Comparison of ENCODE assay signal across 22 cellular contexts in the genomic region with DNA sequence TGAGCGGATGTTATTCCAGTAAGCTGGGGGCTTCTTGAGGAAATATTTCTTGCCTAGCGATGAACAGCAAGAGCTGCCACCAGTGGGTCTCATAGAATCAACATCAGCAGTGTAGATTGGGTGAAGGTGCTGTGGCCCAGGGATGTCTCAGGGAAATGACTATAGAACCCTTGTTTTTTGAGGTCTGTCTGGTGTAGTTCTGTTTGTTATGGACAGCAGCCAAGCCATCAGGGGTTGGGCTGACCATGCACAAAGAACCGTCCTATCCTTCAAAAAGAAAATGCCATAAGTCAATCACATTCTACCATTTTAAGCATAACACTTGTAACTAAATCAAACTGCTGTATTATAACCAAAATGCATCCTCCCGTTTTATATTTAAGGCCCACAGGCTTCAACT. TPM values are rescaled to one million over a fixed set of nuclear protein-coding genes. Genes with fewer than 3 reads are reported as not detected.
DNase-seq lines count a peak whose midpoint lies in the region; ATAC-seq, FAIRE-seq and TF ChIP-seq lines count a peak whose summit lies in the region.
"Had no signal": no experiment of that assay in that cellular context is flagged by ENCODE, and none has a peak within 500 bp of the region (broad histone marks: within the 10 kb centered on the region; RNA-seq: fewer than 3 reads in every experiment).

No MANE protein-coding gene starts in this region.

- no peaks in the 10 kb centered on the region for H3K27me3 ChIP-seq in mammary epithelial cell (ENCODE audit: insufficient read depth, low read length)
- no peaks in the 10 kb centered on the region for H3K27me3 ChIP-seq in osteoblast (ENCODE audit: insufficient read depth, low read length)
- H3K27me3 ChIP-seq in gastrocnemius medialis: no peaks in the 10 kb centered on the region
- H3K27me3 ChIP-seq: BLaER1 had no signal

- no TSS peak for BruUV-seq in mammary epithelial cell (replicated peaks; lab: Mats Ljungman, UMichigan)

- intact Hi-C loops in mammary epithelial cell (cut with micrococcal nuclease): no loop called here
- intact Hi-C loops in gastrocnemius medialis (cut with DNase I; ENCODE audit: low total_unique reads): no loop called here

- no peaks in the 10 kb centered on the region for H3K79me2 ChIP-seq in mammary epithelial cell (ENCODE audit: insufficient read depth, low read length)
- H3K79me2 ChIP-seq in osteoblast (ENCODE audit: insufficient read depth, low read length): no peaks in the 10 kb centered on the region

- dilution Hi-C loops in mammary epithelial cell (cut with HindIII; ENCODE audit: low sequenced_read_pairs): no loop called here

- ATAC-seq in gastrocnemius medialis: no peak
- no peak for ATAC-seq in GM19455 (IDR thresholded peaks at IDR 0.05; ENCODE audit: unreplicated experiment)

- H2AFZ ChIP-seq in mammary epithelial cell (ENCODE audit: low read depth, low read length) (no peak overlapping the region), osteoblast (ENCODE audit: low read length) (peak overlapping the region; percentile 17)

- H3K9me3 ChIP-seq in mammary epithelial cell (replicated peaks; ENCODE audit: insufficient read depth, low read length) (no peaks in the 10 kb centered on the region), osteoblast (ENCODE audit: low read depth, low read length) (no peaks in the 10 kb centered on the region), gastrocnemius medialis (no peaks in the 10 kb centered on the region)

- WGBS in mammary epithelial cell (ENCODE audit: low coverage, missing lambda C conversion rate): 76% methylated on average over 4 of the region's 4 CpGs

- peak; percentile 82 for FAIRE-seq in H54 (lab: Jason Lieb, UNC)

- no peak for TF ChIP-seq POLR2A in H54 (IDR thresholded peaks at IDR 0.05; ENCODE audit: low read depth, low read length)
- TF ChIP-seq POLR2A in gastrocnemius medialis (IDR thresholded peaks at IDR 0.05): no peak

- CTCF ChIA-PET in mammary epithelial cell (lab: Charles Lee; ENCODE audit: low non-redundant PET): no interaction called here

- TF ChIP-seq CTCF in mammary epithelial cell (conservative IDR thresholded peaks at IDR 0.05 in 1 of 2, IDR thresholded peaks at IDR 0.05 in 1 of 2; ENCODE audit: extremely low read depth in 1 of 2, insufficient read depth in 1 of 2, low read depth in 1 of 2, low read length in 2 of 2) (no peak), osteoblast (IDR thresholded peaks at IDR 0.05; ENCODE audit: extremely low read depth, low read depth, low read length) (no peak), gastrocnemius medialis (IDR thresholded peaks at IDR 0.05 in 4 of 5, conservative IDR thresholded peaks at IDR 0.05 in 1 of 5) (no peak)

- in situ Hi-C loops in mammary epithelial cell (cut with MboI; ENCODE audit: low sequenced_read_pairs in 2 of 2): no loop called here
- in situ Hi-C loops in gastrocnemius medialis (cut with MboI; ENCODE audit: low sequenced_read_pairs in 4 of 4): no loop called here

- no peak overlapping the region for H3K9ac ChIP-seq in mammary epithelial cell (ENCODE audit: insufficient read depth, low read length)
- H3K9ac ChIP-seq: BLaER1 had no signal

- H3K4me1 ChIP-seq in mammary epithelial cell (ENCODE audit: insufficient read depth, low read length): no peaks in the 10 kb centered on the region
- no peaks in the 10 kb centered on the region for H3K4me1 ChIP-seq in osteoblast (ENCODE audit: insufficient read depth, low read length)
- H3K4me1 ChIP-seq in gastrocnemius medialis: no peaks in the 10 kb centered on the region
- H3K4me1 ChIP-seq: BLaER1 had no signal

- no peak for DNase-seq in H54 (ENCODE audit: insufficient read length, low spot score)
- peak; percentile 53 for DNase-seq in M059J (ENCODE audit: low read depth)
- DNase-seq in mammary epithelial cell: peak; percentile 21
- DNase-seq in osteoblast (ENCODE audit: insufficient read length, low spot score, missing footprints): no peak
- DNase-seq in NK-92 (lab: John Stamatoyannopoulos, UW; ENCODE audit: unreplicated experiment): no peak
- DNase-seq in gastrocnemius medialis: no peak
- no peak for DNase-seq in superior temporal gyrus (ENCODE audit: extremely low spot score)
- DNase-seq: CD4-positive, alpha-beta memory T cell; EL; GF-D8; KBM-7; NCI-H1105; NCI-H146; NCI-H2029 treated with DMSO at 0.1 percent for 48 hours; NCI-H226; NCI-H524; NCI-H774; OCI-M1; Right ventricle myocardium superior; SW 1271 had no signal

- H3K4me3 ChIP-seq in mammary epithelial cell (replicated peaks in 1 of 3; ENCODE audit: insufficient read depth in 1 of 3, low read depth in 2 of 3, low read length in 3 of 3): no peak overlapping the region
- H3K4me3 ChIP-seq in osteoblast (ENCODE audit: insufficient read depth, low read length): no peak overlapping the region
- no peak overlapping the region for H3K4me3 ChIP-seq in gastrocnemius medialis
- H3K4me3 ChIP-seq: BLaER1 had no signal

- H3K27ac ChIP-seq in mammary epithelial cell (ENCODE audit: insufficient read depth, low read depth, low read length): no peak overlapping the region
- H3K27ac ChIP-seq in osteoblast (ENCODE audit: low read depth, low read length): no peak overlapping the region
- no peak overlapping the region for H3K27ac ChIP-seq in gastrocnemius medialis
- H3K27ac ChIP-seq: BLaER1 had no signal

- H3K4me2 ChIP-seq in mammary epithelial cell (ENCODE audit: insufficient read depth, low read depth, low read length) (no peak overlapping the region), osteoblast (ENCODE audit: insufficient read depth, low read length) (no peak overlapping the region)
- H3K4me2 ChIP-seq: BLaER1 had no signal

- H4K20me1 ChIP-seq in mammary epithelial cell (ENCODE audit: insufficient read depth, low read length) (no peaks in the 10 kb centered on the region), osteoblast (ENCODE audit: insufficient read depth, low read length) (no peaks in the 10 kb centered on the region)
- H4K20me1 ChIP-seq: BLaER1 had no signal

- H3K36me3 ChIP-seq in mammary epithelial cell (ENCODE audit: insufficient read depth, low read length) (no peaks in the 10 kb centered on the region), osteoblast (ENCODE audit: insufficient read depth, low read length) (no peaks in the 10 kb centered on the region), gastrocnemius medialis (no peaks in the 10 kb centered on the region)
- H3K36me3 ChIP-seq: BLaER1 had no signal

RNA-seq across cellular contexts. Expression of a gene that starts 17.3 kb away (rescaled TPM):
- total RNA-seq in M059J (2014; rRNA removed; shearing (Covaris generic)): 138 and 179 TPM in 2 replicates
- 10 to 100 TPM; 10.4 to 17.0 TPM for total RNA-seq in mammary epithelial cell
- 17.3 TPM for polyA plus RNA-seq in mammary epithelial cell
- polyA minus RNA-seq in mammary epithelial cell: 7.4 TPM
- total RNA-seq in osteoblast: 33.6 and 36.9 TPM in 2 replicates
- total RNA-seq in gastrocnemius medialis: 10 to 100 TPM in 3 of 4 donors, 1 to 10 TPM in 1; 6.5 to 13.5 (median 10.2) TPM

RNA-seq across cellular contexts. Expression of a gene that starts 43.2 kb away (rescaled TPM):
- total RNA-seq in M059J (2014; rRNA removed; shearing (Covaris generic)): 228 and 252 TPM in 2 replicates
- total RNA-seq in mammary epithelial cell (10 to 100 TPM; 23.7 to 50.0 TPM), osteoblast (29.3 and 38.9 TPM in 2 replicates), gastrocnemius medialis (10 to 100 TPM; 15.9 to 32.4 (median 26.0) TPM)
- polyA plus RNA-seq in mammary epithelial cell: 45.7 TPM
- 3.3 TPM for polyA minus RNA-seq in mammary epithelial cell

Comparison
In these comparisons a context has a peak if more than half of its experiments do, and no peak if none do; other contexts are left out.
1. DNase-seq: peak in M059J (single experiment) and mammary epithelial cell (single experiment); none in H54 (single experiment), osteoblast (single experiment), NK-92 (single experiment), gastrocnemius medialis (0 of 2) and superior temporal gyrus (single experiment).